In genomic region chr4:174154455-174154854, GRCh38 we compare ENCODE assay signal across 10 cellular contexts.
A peak's percentile ranks its signal among the peaks of the same experiment; 100 is the strongest.
DNase-seq lines count a peak whose midpoint lies in the region; ATAC-seq, FAIRE-seq and TF ChIP-seq lines count a peak whose summit lies in the region.
"Had no signal": no experiment of that assay in that cellular context is flagged by ENCODE, and none has a peak within 500 bp of the region (broad histone marks: within the 10 kb centered on the region; RNA-seq: fewer than 3 reads in every experiment).

No MANE protein-coding gene starts in this region.

- 4% methylated on average over 3 of the region's 3 CpGs for WGBS in K562 (ENCODE audit: insufficient coverage, low coverage, missing lambda C conversion rate)
- 46 to 57% methylated on average over 3 of the region's 3 CpGs for WGBS in aorta, 2 donors

- FAIRE-seq in HTR-8/SVneo (lab: Jason Lieb, UNC) (peak; percentile 80), K562 (lab: Jason Lieb, UNC) (peak; percentile 58)

- no peak for TF ChIP-seq POLR2A in K562 (conservative IDR thresholded peaks at IDR 0.05)

- intact Hi-C loops in K562 (cut with micrococcal nuclease), result loop anchor here (10.0 kb wide), 1 partner anchor 400 kb away; no protein-coding TSS in a partner anchor
- intact Hi-C loops in aorta (cut with DNase I), result loop anchor here in 1 of 2 donors (10.0 kb wide), 1 partner anchor 650 kb away; no protein-coding TSS in a partner anchor

- H2AFZ ChIP-seq in K562 (ENCODE audit: low read depth, low read length), result peak overlapping the region; percentile 7; the same call in 1 of the 2 replicates

- no peak overlapping the region for H3K4me3 ChIP-seq in K562
- H3K4me3 ChIP-seq in aorta (ENCODE audit: low read length in 2 of 2), result no peak overlapping the region
- H3K4me3 ChIP-seq: BLaER1 treated with 17β-estradiol and CSF1 and Interleukin-3, amounts not matched to agents 10 nM and 100 nM had no signal

- H3K27me3 ChIP-seq in K562 (ENCODE audit: control insufficient read depth in 2 of 2, insufficient read depth in 2 of 2, low read length in 2 of 2), result no peaks in the 10 kb centered on the region
- H3K27me3 ChIP-seq in aorta (ENCODE audit: control insufficient read depth in 1 of 2, insufficient read depth in 2 of 2, low read length in 1 of 2), result no peaks in the 10 kb centered on the region
- H3K27me3 ChIP-seq: BLaER1 treated with 17β-estradiol and CSF1 and Interleukin-3, amounts not matched to agents 10 nM and 100 nM had no signal

- no peak for TF ChIP-seq RAD21 in K562 (CRISPR knock-in tag; conservative IDR thresholded peaks at IDR 0.05 in 1 of 2, IDR thresholded peaks at IDR 0.05 in 1 of 2)

- peaks cover 5 to 15% of the 10 kb centered on the region in 2 experiments for H3K4me1 ChIP-seq in K562 (replicated peaks in 1 of 2; ENCODE audit: control insufficient read depth in 2 of 2, insufficient read depth in 2 of 2, low read length in 2 of 2)
- H3K4me1 ChIP-seq in aorta (ENCODE audit: control insufficient read depth in 1 of 2, insufficient read depth in 2 of 2, low read length in 2 of 2), result no peaks in the 10 kb centered on the region

- no peak for TF ChIP-seq EP300 in K562 (IDR thresholded peaks at IDR 0.05; ENCODE audit: low read length)

- DNase-seq in A172 (ENCODE audit: low spot score), result peak; percentile 11
- peak; percentile 17 for DNase-seq in HTR-8/SVneo (ENCODE audit: insufficient read length, low spot score)
- peak in 2 of 4 experiments; percentile 20 to 64 for DNase-seq in K562 (ENCODE audit: extremely low read depth in 1 of 4, low spot score in 3 of 4)
- DNase-seq in kidney tubule cell (ENCODE audit: low spot score), result peak; percentile 35
- no peak for DNase-seq in aorta
- DNase-seq: activated CD8-positive, alpha-beta T cell treated with anti-CD3 and anti-CD28 coated beads for 36 hours had no signal

- H3K36me3 ChIP-seq in K562 (ENCODE audit: control insufficient read depth, insufficient read depth, low read length) (no peaks in the 10 kb centered on the region), aorta (ENCODE audit: control insufficient read depth in 1 of 2, insufficient read depth in 2 of 2, low read length in 1 of 2) (no peaks in the 10 kb centered on the region)
- H3K36me3 ChIP-seq: BLaER1 treated with 17β-estradiol and CSF1 and Interleukin-3, amounts not matched to agents 10 nM and 100 nM had no signal

- H3K79me2 ChIP-seq in K562 (ENCODE audit: control insufficient read depth, insufficient read depth, low read length), result no peaks in the 10 kb centered on the region

- POLR2A ChIA-PET in K562 (lab: Yijun Ruan, JAX), result interaction anchor here (0.7 kb wide), 1 partner anchor 1034 kb away, joined by 4 read pairs; no protein-coding TSS in a partner anchor

- BruUV-seq in K562 (replicated peaks; lab: Mats Ljungman, UMichigan), result no TSS peak

- in situ Hi-C loops in K562 (cut with MboI), result no loop called here

- no peak for TF ChIP-seq CTCF in K562 (IDR thresholded peaks at IDR 0.05 in 2 of 3, conservative IDR thresholded peaks at IDR 0.05 in 1 of 3; ENCODE audit: insufficient read depth in 2 of 3, low read depth in 1 of 3, low read length in 3 of 3)

- no peak overlapping the region for H3K9ac ChIP-seq in K562 (ENCODE audit: insufficient read depth in 1 of 2, low read depth in 2 of 2, low read length in 2 of 2)
- H3K9ac ChIP-seq: BLaER1 treated with 17β-estradiol and CSF1 and Interleukin-3, amounts not matched to agents 10 nM and 100 nM had no signal

- H3K9me1 ChIP-seq in K562 (ENCODE audit: control insufficient read depth, insufficient read depth, low read length), result no peaks in the 10 kb centered on the region

- H4K20me1 ChIP-seq in K562 (replicated peaks; ENCODE audit: control insufficient read depth, insufficient read depth, low read length), result no peaks in the 10 kb centered on the region
- H4K20me1 ChIP-seq: BLaER1 treated with 17β-estradiol and CSF1 and Interleukin-3, amounts not matched to agents 10 nM and 100 nM had no signal

- CTCF ChIA-PET in K562 (lab: Yijun Ruan, JAX; ENCODE audit: low intra/inter-chr PET ratio), result no interaction called here

- no peak overlapping the region for H3K4me2 ChIP-seq in K562 (ENCODE audit: insufficient read depth, low read length)
- H3K4me2 ChIP-seq: BLaER1 treated with 17β-estradiol and CSF1 and Interleukin-3, amounts not matched to agents 10 nM and 100 nM had no signal

- peak; percentile 31; the same call in 1 of the 3 replicates for ATAC-seq in K562
- no peak for ATAC-seq in GM21619 (IDR thresholded peaks at IDR 0.05; ENCODE audit: unreplicated experiment)
- no peak for ATAC-seq in GM21723 (IDR thresholded peaks at IDR 0.05; ENCODE audit: unreplicated experiment)
- no peak for ATAC-seq in aorta (ENCODE audit: low FRiP score)
- ATAC-seq in HG02884 (IDR thresholded peaks at IDR 0.05; ENCODE audit: unreplicated experiment), result no peak
- ATAC-seq: activated CD8-positive, alpha-beta T cell treated with anti-CD3 and anti-CD28 coated beads for 36 hours had no signal

- H3K9me3 ChIP-seq in K562 (replicated peaks; ENCODE audit: control insufficient read depth, insufficient read depth, low read depth, low read length), result no peaks in the 10 kb centered on the region; the same call in 1 of the 2 replicates
- H3K9me3 ChIP-seq in aorta (ENCODE audit: control insufficient read depth, low read length), result no peaks in the 10 kb centered on the region
- H3K9me3 ChIP-seq: BLaER1 treated with 17β-estradiol and CSF1 and Interleukin-3, amounts not matched to agents 10 nM and 100 nM had no signal

- no peak overlapping the region for H3K27ac ChIP-seq in K562 (ENCODE audit: extremely low read depth, low read depth, low read length)
- no peak overlapping the region for H3K27ac ChIP-seq in aorta (ENCODE audit: low read depth in 1 of 2, low read length in 2 of 2)
- H3K27ac ChIP-seq: BLaER1 treated with 17β-estradiol and CSF1 and Interleukin-3, amounts not matched to agents 10 nM and 100 nM had no signal

TF ChIP-seq in K562, 482 proteins besides CTCF, POLR2A, EP300 and RAD21 (continues in another document):
- TF ChIP-seq TSHZ1 (CRISPR knock-in tag; IDR thresholded peaks at IDR 0.05) (no peak), FOSL1 (tag; conservative IDR thresholded peaks at IDR 0.05) (peak; percentile 78), PHF20 (IDR thresholded peaks at IDR 0.05; ENCODE audit: partially characterized antibody) (no peak), SMAD4 (CRISPR knock-in tag; conservative IDR thresholded peaks at IDR 0.05) (no peak), XRCC4 (IDR thresholded peaks at IDR 0.05; ENCODE audit: extremely low read depth, insufficient read depth, insufficient read length) (no peak), TFAM (CRISPR knock-in tag; conservative IDR thresholded peaks at IDR 0.05) (no peak), TBL1XR1 (IDR thresholded peaks at IDR 0.05; ENCODE audit: low read length in 2 of 2) (no peak), ZNF347 (CRISPR knock-in tag; IDR thresholded peaks at IDR 0.05; ENCODE audit: low read depth) (no peak), L3MBTL2 (IDR thresholded peaks at IDR 0.05) (no peak), MAFG (tag; conservative IDR thresholded peaks at IDR 0.05) (0 out of 2 replicates have a peak, but pooled peaks have one; percentile 14), RCOR1 (IDR thresholded peaks at IDR 0.05; ENCODE audit: borderline replicate concordance in 1 of 2, low read depth in 2 of 2, low read length in 2 of 2) (peak in 1 of 2 experiments; percentile 71; a peak in 1 of 4 replicates), GTF2F1 (IDR thresholded peaks at IDR 0.05; ENCODE audit: low read depth, low read length) (no peak), KDM1A (IDR thresholded peaks at IDR 0.05) (peak; percentile 63 to 71), SMARCE1 (IDR thresholded peaks at IDR 0.05) (peak; percentile 53; the same call in 1 of the 2 replicates), JUND (IDR thresholded peaks at IDR 0.05; ENCODE audit: borderline replicate concordance, low read depth, low read length) (peak; percentile 92), JUND (tag; IDR thresholded peaks at IDR 0.05; ENCODE audit: borderline replicate concordance, low read depth, low read length) (peak; percentile 90; the same call in 2 of the 3 replicates), ZSCAN29 (IDR thresholded peaks at IDR 0.05) (no peak)

Comparison
In these comparisons a context has a peak if more than half of its experiments do, and no peak if none do; other contexts are left out.
1. DNase-seq: peak in A172 (single experiment), HTR-8/SVneo (single experiment) and kidney tubule cell (single experiment); none in aorta (0 of 2).